ENCODE assay signal across 8 cellular contexts in the genomic region with DNA sequence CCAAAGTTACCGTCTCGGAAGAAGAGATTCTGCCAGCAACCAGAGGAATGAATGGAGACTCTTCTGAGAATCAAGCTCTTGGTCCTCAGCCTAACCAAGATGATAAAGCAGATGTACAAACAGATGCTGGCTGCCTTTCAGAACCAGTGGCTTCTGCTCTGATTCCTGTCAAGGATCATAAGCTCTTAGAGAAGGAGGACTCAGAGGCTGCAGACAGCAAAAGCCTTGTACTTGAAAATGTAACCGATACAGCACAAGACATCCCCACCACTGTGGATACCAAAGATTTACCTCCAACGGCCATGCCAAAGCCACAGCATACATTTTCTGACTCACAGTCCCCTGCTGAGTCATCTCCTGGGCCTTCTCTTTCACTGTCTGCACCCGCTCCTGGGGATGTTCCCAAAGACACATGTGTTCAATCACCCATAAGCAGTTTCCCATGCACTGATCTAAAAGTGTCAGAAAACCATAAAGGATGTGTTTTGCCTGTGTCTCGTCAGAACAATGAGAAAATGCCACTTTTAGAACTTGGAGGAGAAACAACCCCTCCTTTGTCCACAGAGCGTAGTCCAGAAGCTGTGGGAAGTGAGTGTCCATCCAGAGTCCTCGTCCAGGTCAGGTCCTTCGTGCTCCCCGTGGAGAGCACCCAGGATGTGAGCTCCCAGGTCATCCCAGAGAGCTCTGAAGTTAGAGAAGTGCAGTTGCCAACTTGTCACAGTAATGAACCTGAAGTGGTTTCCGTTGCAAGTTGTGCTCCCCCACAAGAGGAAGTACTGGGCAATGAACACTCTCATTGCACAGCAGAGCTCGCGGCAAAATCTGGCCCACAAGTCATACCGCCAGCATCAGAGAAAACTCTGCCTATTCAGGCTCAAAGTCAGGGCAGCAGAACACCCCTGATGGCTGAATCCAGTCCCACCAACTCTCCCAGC.
DNase-seq lines count a peak whose midpoint lies in the region; ATAC-seq and TF ChIP-seq lines count a peak whose summit lies in the region.

No MANE protein-coding gene starts in this region.

- CTCF ChIA-PET in activated B cell treated with CpG ODN at 0.5 μM for 24 hours (lab: Charles Lee): interaction anchor here (1.1 to 8.6 kb wide), 7 partner anchors 8 to 460 kb away, joined by 3 to 94 read pairs (median 5); no protein-coding TSS in a partner anchor

- H3K9me3 Mint-ChIP-seq in IgD-negative memory B cell (no peaks in the 10 kb centered on the region), activated B cell treated with CpG ODN at 0.5 μM for 24 hours (no peaks in the 10 kb centered on the region)
- H3K9me3 Mint-ChIP-seq in natural killer cell treated with Interleukin-12 subunit alpha and Interleukin-12 subunit beta and Interleukin-15 and Interleukin-18, amount 100 ng/mL, for 72 hours: no peaks in the 10 kb centered on the region

- peak overlapping the region; percentile 93 to 97 (median 94) for H3K4me3 Mint-ChIP-seq in IgD-negative memory B cell
- peak overlapping the region; percentile 86 for H3K4me3 Mint-ChIP-seq in activated B cell treated with CpG ODN at 0.5 μM for 24 hours
- peak overlapping the region; percentile 89 for H3K4me3 Mint-ChIP-seq in natural killer cell treated with Interleukin-12 subunit alpha and Interleukin-12 subunit beta and Interleukin-15 and Interleukin-18, amount 100 ng/mL, for 72 hours

- H3K4me1 Mint-ChIP-seq in IgD-negative memory B cell (peaks cover 33 to 54% (median 34%) of the 10 kb centered on the region in 3 donors), activated B cell treated with CpG ODN at 0.5 μM for 24 hours (peaks cover 85% of the 10 kb centered on the region)
- H3K4me1 Mint-ChIP-seq in natural killer cell treated with Interleukin-12 subunit alpha and Interleukin-12 subunit beta and Interleukin-15 and Interleukin-18, amount 100 ng/mL, for 72 hours (ENCODE audit: low read depth in 2 of 2): peaks cover 45 to 80% of the 10 kb centered on the region in 2 donors

- POLR2A ChIA-PET in activated B cell treated with CpG ODN at 0.5 μM for 24 hours (lab: Charles Lee): interaction anchor here (1.0 to 8.9 kb wide), 12 partner anchors 8 to 454 kb away, joined by 3 to 201 read pairs (median 8); no protein-coding TSS in a partner anchor

- H3K36me3 Mint-ChIP-seq in IgD-negative memory B cell: peaks cover 4% of the 10 kb centered on the region
- H3K36me3 Mint-ChIP-seq in activated B cell treated with CpG ODN at 0.5 μM for 24 hours (ENCODE audit: low read depth): peaks cover 8% of the 10 kb centered on the region
- H3K36me3 Mint-ChIP-seq in natural killer cell treated with Interleukin-12 subunit alpha and Interleukin-12 subunit beta and Interleukin-15 and Interleukin-18, amount 100 ng/mL, for 72 hours: peaks cover 6% of the 10 kb centered on the region

- DNase-seq in COLO829 (ENCODE audit: low spot score) (peak; percentile 76), activated B cell treated with CpG ODN at 0.5 μM for 24 hours (peak; percentile 43), NCI-H1092 treated with DMSO at 0.1 percent for 48 hours (lab: John Stamatoyannopoulos, UW) (no peak), superior temporal gyrus (ENCODE audit: extremely low spot score) (no peak)
- DNase-seq in central memory CD4-positive, alpha-beta T cell: peak; percentile 76
- DNase-seq in natural killer cell treated with Interleukin-12 subunit alpha and Interleukin-12 subunit beta and Interleukin-15 and Interleukin-18, amount 100 ng/mL, for 72 hours (ENCODE audit: low spot score): peak; percentile 89

- intact Hi-C loops in activated B cell treated with CpG ODN at 0.5 μM for 24 hours (cut with micrococcal nuclease): loop anchor here (1.0 to 10.0 kb wide), 7 partner anchors 7 to 1305 kb away; a partner anchor contains a TSS

- H3K27me3 Mint-ChIP-seq in IgD-negative memory B cell (no peaks in the 10 kb centered on the region), activated B cell treated with CpG ODN at 0.5 μM for 24 hours (no peaks in the 10 kb centered on the region)
- peaks cover 0 to 3% of the 10 kb centered on the region in 2 donors for H3K27me3 Mint-ChIP-seq in natural killer cell treated with Interleukin-12 subunit alpha and Interleukin-12 subunit beta and Interleukin-15 and Interleukin-18, amount 100 ng/mL, for 72 hours

- ATAC-seq in GM21526 (IDR thresholded peaks at IDR 0.05; ENCODE audit: low FRiP score, unreplicated experiment): peak; percentile 47
- ATAC-seq in activated B cell treated with CpG ODN at 0.5 μM for 24 hours (ENCODE audit: low read depth): peak; percentile 68
- peak; percentile 88 to 90 for ATAC-seq in natural killer cell treated with Interleukin-12 subunit alpha and Interleukin-12 subunit beta and Interleukin-15 and Interleukin-18, amount 100 ng/mL, for 72 hours

- H3K27ac Mint-ChIP-seq in IgD-negative memory B cell (peak overlapping the region; percentile 93 to 98 (median 95)), activated B cell treated with CpG ODN at 0.5 μM for 24 hours (peak overlapping the region; percentile 97)
- H3K27ac Mint-ChIP-seq in natural killer cell treated with Interleukin-12 subunit alpha and Interleukin-12 subunit beta and Interleukin-15 and Interleukin-18, amount 100 ng/mL, for 72 hours: peak overlapping the region; percentile 94 to 95

- TF ChIP-seq CTCF in activated B cell treated with CpG ODN at 0.5 μM for 24 hours (IDR thresholded peaks at IDR 0.05): no peak

Comparison
In these comparisons a context has a peak if more than half of its experiments do, and no peak if none do; other contexts are left out.
1. DNase-seq: peak in COLO829 (single experiment), activated B cell treated with CpG ODN at 0.5 μM for 24 hours (single experiment), central memory CD4-positive, alpha-beta T cell (single experiment) and natural killer cell treated with Interleukin-12 subunit alpha and Interleukin-12 subunit beta and Interleukin-15 and Interleukin-18, amount 100 ng/mL, for 72 hours (single experiment); none in NCI-H1092 treated with DMSO at 0.1 percent for 48 hours (single experiment) and superior temporal gyrus (single experiment).
2. Peak in every context shown above with its lines, with median percentiles within 50 percentile points of each other: ATAC-seq, H3K27ac Mint-ChIP-seq and H3K4me3 Mint-ChIP-seq.